ENCODE assay signal across 36 cellular contexts in genomic region chr6:93685494-93685893, GRCh38.
"Had no signal": no experiment of that assay in that cellular context is flagged by ENCODE, and none has a peak within 500 bp of the region (broad histone marks: within the 10 kb centered on the region; RNA-seq: fewer than 3 reads in every experiment).

No MANE protein-coding gene starts in this region.

- H3K4me3 ChIP-seq: ascending aorta, body of pancreas, breast epithelium, cardiac muscle cell had no signal

- H3K4me1 Mint-ChIP-seq: activated naive CD4-positive, alpha-beta T cell treated with anti-CD3 and anti-CD28 coated beads, Interleukin-2, amount 10 ng/mL, durations not matched to agents 7 days and 5 days; activated naive CD4-positive, alpha-beta T cell treated with anti-CD3 and anti-CD28 coated beads, Interleukin-2, amount 50 U/mL, for 24 hours; activated naive CD8-positive, alpha-beta T cell treated with anti-CD3 and anti-CD28 coated beads for 36 hours; activated naive CD8-positive, alpha-beta T cell treated with anti-CD3 and anti-CD28 coated beads, Interleukin-2, amount 10 ng/mL, durations not matched to agents 7 days and 5 days; activated naive CD8-positive, alpha-beta T cell treated with anti-CD3 and anti-CD28 coated beads, Interleukin-2, amount 50 U/mL, for 24 hours; activated T-helper 17 cell treated with anti-CD3 and anti-CD28 coated beads, Interleukin-2, amount 50 U/mL, for 72 hours; brain; central memory CD8-positive, alpha-beta T cell had no signal

- H3K27me3 ChIP-seq: ascending aorta, body of pancreas, brain microvascular endothelial cell, breast epithelium, cardiac muscle cell had no signal

- H3K27ac ChIP-seq: ascending aorta, body of pancreas, brain microvascular endothelial cell, breast epithelium, cardiac muscle cell had no signal

- H3K9me3 ChIP-seq: ascending aorta, body of pancreas, breast epithelium had no signal

- ATAC-seq: activated naive CD4-positive, alpha-beta T cell treated with anti-CD3 and anti-CD28 coated beads, Interleukin-2, amount 50 U/mL, for 72 hours; activated naive CD8-positive, alpha-beta T cell treated with anti-CD3 and anti-CD28 coated beads, Interleukin-2, amount 50 U/mL, for 24 hours; activated T-cell treated with anti-CD3 and anti-CD28 coated beads, Interleukin-2, amount 50 U/mL, for 4 hours; activated T-cell treated with anti-CD3 and anti-CD28 coated beads, Interleukin-2, amount 50 U/mL, for 72 hours; activated T-helper 17 cell treated with anti-CD3 and anti-CD28 coated beads, Interleukin-2, amount 50 U/mL, for 72 hours; body of pancreas had no signal

- H3K4me1 ChIP-seq: ascending aorta, body of pancreas, breast epithelium had no signal

- H3K36me3 Mint-ChIP-seq: activated naive CD4-positive, alpha-beta T cell treated with anti-CD3 and anti-CD28 coated beads, Interleukin-2, amount 10 ng/mL, durations not matched to agents 7 days and 5 days; activated naive CD4-positive, alpha-beta T cell treated with anti-CD3 and anti-CD28 coated beads, Interleukin-2, amount 50 U/mL, for 24 hours; activated naive CD4-positive, alpha-beta T cell treated with anti-CD3 and anti-CD28 coated beads, Interleukin-2, amount 50 U/mL, for 72 hours; activated naive CD8-positive, alpha-beta T cell; activated naive CD8-positive, alpha-beta T cell treated with anti-CD3 and anti-CD28 coated beads for 36 hours; activated naive CD8-positive, alpha-beta T cell treated with anti-CD3 and anti-CD28 coated beads, Interleukin-2, amount 10 ng/mL, durations not matched to agents 7 days and 5 days; brain had no signal

- DNase-seq: activated effector memory CD4-positive, alpha-beta T cell treated with anti-CD3 and anti-CD28 coated beads, Interleukin-2, amount 50 U/mL, for 16 hours; activated effector memory CD4-positive, alpha-beta T cell treated with Interleukin-2 at 50 U/mL for 16 hours; activated gamma-delta T cell; activated gamma-delta T cell treated with Interleukin-2 at 50 U/mL for 16 hours; activated naive CD4-positive, alpha-beta T cell; activated naive CD4-positive, alpha-beta T cell treated with anti-CD3 and anti-CD28 coated beads for 36 hours; activated naive CD4-positive, alpha-beta T cell treated with anti-CD3 and anti-CD28 coated beads, Interleukin-2, amount 10 ng/mL, durations not matched to agents 7 days and 5 days; activated naive CD4-positive, alpha-beta T cell treated with anti-CD3 and anti-CD28 coated beads, Interleukin-2, amount 50 U/mL, for 16 hours; activated naive CD4-positive, alpha-beta T cell treated with Interleukin-2 at 50 U/mL for 16 hours; activated naive CD8-positive, alpha-beta T cell treated with anti-CD3 and anti-CD28 coated beads for 36 hours; activated naive CD8-positive, alpha-beta T cell treated with anti-CD3 and anti-CD28 coated beads, Interleukin-2, amount 10 ng/mL, durations not matched to agents 7 days and 5 days; activated naive CD8-positive, alpha-beta T cell treated with anti-CD3 and anti-CD28 coated beads, Interleukin-2, amount 50 U/mL, for 24 hours; activated T-cell treated with anti-CD3 and anti-CD28 coated beads, Interleukin-2, amount 50 U/mL, for 1 hour; activated T-cell treated with anti-CD3 and anti-CD28 coated beads, Interleukin-2, amount 50 U/mL, for 24 hours; activated T-cell treated with anti-CD3 and anti-CD28 coated beads, Interleukin-2, amount 50 U/mL, for 4 hours; activated T-cell treated with anti-CD3 and anti-CD28 coated beads, Interleukin-2, amount 50 U/mL, for 72 hours; amniotic stem cell; amygdala; anterior cingulate cortex; aorta; body of pancreas; brain microvascular endothelial cell; caudate nucleus; central memory CD4-positive, alpha-beta T cell; cerebellar nuclear complex had no signal

- H3K27me3 Mint-ChIP-seq: activated naive CD4-positive, alpha-beta T cell treated with anti-CD3 and anti-CD28 coated beads, Interleukin-2, amount 10 ng/mL, durations not matched to agents 7 days and 5 days; activated naive CD4-positive, alpha-beta T cell treated with anti-CD3 and anti-CD28 coated beads, Interleukin-2, amount 50 U/mL, for 24 hours; activated naive CD8-positive, alpha-beta T cell; activated naive CD8-positive, alpha-beta T cell treated with anti-CD3 and anti-CD28 coated beads for 36 hours; activated naive CD8-positive, alpha-beta T cell treated with anti-CD3 and anti-CD28 coated beads, Interleukin-2, amount 10 ng/mL, durations not matched to agents 7 days and 5 days; activated naive CD8-positive, alpha-beta T cell treated with anti-CD3 and anti-CD28 coated beads, Interleukin-2, amount 50 U/mL, for 24 hours; activated T-cell treated with anti-CD3 and anti-CD28 coated beads, Interleukin-2, amount 50 U/mL, for 24 hours; activated T-helper 17 cell treated with anti-CD3 and anti-CD28 coated beads, Interleukin-2, amount 50 U/mL, for 72 hours; central memory CD8-positive, alpha-beta T cell had no signal

- H3K9me3 Mint-ChIP-seq: activated naive CD8-positive, alpha-beta T cell treated with anti-CD3 and anti-CD28 coated beads, Interleukin-2, amount 10 ng/mL, durations not matched to agents 7 days and 5 days had no signal

- H3K4me3 Mint-ChIP-seq: activated naive CD4-positive, alpha-beta T cell treated with anti-CD3 and anti-CD28 coated beads for 36 hours; activated naive CD4-positive, alpha-beta T cell treated with anti-CD3 and anti-CD28 coated beads, Interleukin-2, amount 10 ng/mL, durations not matched to agents 7 days and 5 days; activated naive CD4-positive, alpha-beta T cell treated with anti-CD3 and anti-CD28 coated beads, Interleukin-2, amount 50 U/mL, for 24 hours; activated naive CD8-positive, alpha-beta T cell; activated naive CD8-positive, alpha-beta T cell treated with anti-CD3 and anti-CD28 coated beads for 36 hours; activated naive CD8-positive, alpha-beta T cell treated with anti-CD3 and anti-CD28 coated beads, Interleukin-2, amount 10 ng/mL, durations not matched to agents 7 days and 5 days; activated naive CD8-positive, alpha-beta T cell treated with anti-CD3 and anti-CD28 coated beads, Interleukin-2, amount 50 U/mL, for 24 hours; activated T-cell treated with anti-CD3 and anti-CD28 coated beads, Interleukin-2, amount 50 U/mL, for 24 hours; activated T-cell treated with anti-CD3 and anti-CD28 coated beads, Interleukin-2, amount 50 U/mL, for 4 hours; activated T-cell treated with anti-CD3 and anti-CD28 coated beads, Interleukin-2, amount 50 U/mL, for 72 hours; activated T-helper 1 cell treated with anti-CD3 and anti-CD28 coated beads, Interleukin-12 subunit alpha, Interleukin-12 subunit beta, Interleukin-2, Interleukin-4 antibody, amounts not matched to agents 30 ng/mL and 10 ng/mL and 1 ng/mL, durations not matched to agents 14 hours and 24 hours and 36 hours; activated T-helper 17 cell treated with anti-CD3 and anti-CD28 coated beads, Interleukin-2, amount 50 U/mL, for 72 hours; brain; central memory CD8-positive, alpha-beta T cell had no signal

- H3K27ac Mint-ChIP-seq: activated naive CD4-positive, alpha-beta T cell treated with anti-CD3 and anti-CD28 coated beads for 36 hours; activated naive CD4-positive, alpha-beta T cell treated with anti-CD3 and anti-CD28 coated beads, Interleukin-2, amount 10 ng/mL, durations not matched to agents 7 days and 5 days; activated naive CD4-positive, alpha-beta T cell treated with anti-CD3 and anti-CD28 coated beads, Interleukin-2, amount 50 U/mL, for 24 hours; activated naive CD4-positive, alpha-beta T cell treated with anti-CD3 and anti-CD28 coated beads, Interleukin-2, amount 50 U/mL, for 72 hours; activated naive CD8-positive, alpha-beta T cell; activated naive CD8-positive, alpha-beta T cell treated with anti-CD3 and anti-CD28 coated beads for 36 hours; activated naive CD8-positive, alpha-beta T cell treated with anti-CD3 and anti-CD28 coated beads, Interleukin-2, amount 10 ng/mL, durations not matched to agents 7 days and 5 days; activated naive CD8-positive, alpha-beta T cell treated with anti-CD3 and anti-CD28 coated beads, Interleukin-2, amount 50 U/mL, for 24 hours; activated T-cell treated with anti-CD3 and anti-CD28 coated beads, Interleukin-2, amount 50 U/mL, for 24 hours; activated T-cell treated with anti-CD3 and anti-CD28 coated beads, Interleukin-2, amount 50 U/mL, for 72 hours; activated T-helper 1 cell treated with anti-CD3 and anti-CD28 coated beads, Interleukin-12 subunit alpha, Interleukin-12 subunit beta, Interleukin-2, Interleukin-4 antibody, amounts not matched to agents 30 ng/mL and 10 ng/mL and 1 ng/mL, durations not matched to agents 14 hours and 24 hours and 36 hours; activated T-helper 17 cell treated with anti-CD3 and anti-CD28 coated beads, Interleukin-2, amount 50 U/mL, for 72 hours; activated T-helper 2 cell treated with anti-CD3 and anti-CD28 coated beads, Interferon-gamma antibody, Interleukin-2, Interleukin-4, amounts not matched to agents 10 μg/mL and 5 μg/mL and 100 μg/mL, durations not matched to agents 14 hours and 24 hours and 36 hours; brain had no signal

- H3K36me3 ChIP-seq: ascending aorta, brain microvascular endothelial cell, breast epithelium, cardiac muscle cell had no signal
